ENCODE assay signal across 8 cellular contexts in genomic region chr13:20702530-20702929, GRCh38. TPM values are rescaled to one million over a fixed set of nuclear protein-coding genes. Genes with fewer than 3 reads are reported as not detected.
DNase-seq lines count a peak whose midpoint lies in the region; ATAC-seq and TF ChIP-seq lines count a peak whose summit lies in the region.

No MANE protein-coding gene starts in this region.

- no peaks in the 10 kb centered on the region for H3K36me3 Mint-ChIP-seq in T-helper 2 cell treated with Interferon-gamma antibody and Interleukin-4, amounts not matched to agents 5 μg/mL and 100 μg/mL, for 36 hours (ENCODE audit: low read depth)

- peaks cover 13% of the 10 kb centered on the region for H3K4me1 ChIP-seq in hepatocyte (ENCODE audit: insufficient read depth)
- peaks cover 0 to 19% (median 16%) of the 10 kb centered on the region in 5 donors for H3K4me1 ChIP-seq in subcutaneous abdominal adipose tissue (ENCODE audit: control insufficient read depth in 5 of 5, insufficient read depth in 5 of 5, low read length in 5 of 5)

- H3K9me3 ChIP-seq in hepatocyte (ENCODE audit: low read depth) (no peaks in the 10 kb centered on the region), subcutaneous abdominal adipose tissue (ENCODE audit: control insufficient read depth in 5 of 5, low read length in 5 of 5) (no peaks in the 10 kb centered on the region)

- no peak for DNase-seq in T-helper 2 cell treated with Interferon-gamma antibody and Interleukin-4, amounts not matched to agents 5 μg/mL and 100 μg/mL, for 36 hours (ENCODE audit: low spot score)
- DNase-seq in T-helper 2 cell (no peak), hepatocyte (ENCODE audit: low spot score) (peak; percentile 36), inferior parietal cortex (ENCODE audit: extremely low spot score) (no peak)
- no peak for DNase-seq in effector CD8-positive, alpha-beta T cell (lab: John Stamatoyannopoulos, UW)

- H3K9me3 Mint-ChIP-seq in T-helper 2 cell treated with Interferon-gamma antibody and Interleukin-4, amounts not matched to agents 5 μg/mL and 100 μg/mL, for 36 hours, result no peaks in the 10 kb centered on the region

- TF ChIP-seq CTCF in VCaP (conservative IDR thresholded peaks at IDR 0.05), result no peak
- TF ChIP-seq CTCF in hepatocyte (IDR thresholded peaks at IDR 0.05; ENCODE audit: poor library complexity), result no peak

- peak overlapping the region; percentile 88 for H3K4me3 Mint-ChIP-seq in T-helper 2 cell treated with Interferon-gamma antibody and Interleukin-4, amounts not matched to agents 5 μg/mL and 100 μg/mL, for 36 hours

- H4K20me1 ChIP-seq in hepatocyte (ENCODE audit: insufficient read depth, poor library complexity, severe bottlenecking), result no peaks in the 10 kb centered on the region

- H2AFZ ChIP-seq in hepatocyte, result peak overlapping the region; percentile 98

- H3K27ac ChIP-seq in VCaP, result peak overlapping the region; percentile 82
- peak overlapping the region; percentile 77 for H3K27ac ChIP-seq in hepatocyte
- no peak overlapping the region for H3K27ac ChIP-seq in subcutaneous abdominal adipose tissue (ENCODE audit: low read depth, low read length)

- peaks cover 54% of the 10 kb centered on the region for H3K27me3 Mint-ChIP-seq in T-helper 2 cell treated with Interferon-gamma antibody and Interleukin-4, amounts not matched to agents 5 μg/mL and 100 μg/mL, for 36 hours (ENCODE audit: low read depth)

- peaks cover 3% of the 10 kb centered on the region for H3K4me1 Mint-ChIP-seq in T-helper 2 cell treated with Interferon-gamma antibody and Interleukin-4, amounts not matched to agents 5 μg/mL and 100 μg/mL, for 36 hours (ENCODE audit: low read depth)

- no peak overlapping the region for H3K27ac Mint-ChIP-seq in T-helper 2 cell treated with Interferon-gamma antibody and Interleukin-4, amounts not matched to agents 5 μg/mL and 100 μg/mL, for 36 hours

- H3K27me3 ChIP-seq in hepatocyte (no peaks in the 10 kb centered on the region), subcutaneous abdominal adipose tissue (ENCODE audit: control insufficient read depth in 5 of 5, insufficient read depth in 4 of 5, low read length in 5 of 5) (peaks cover 0 to 9% (median 3%) of the 10 kb centered on the region in 5 donors)

- ATAC-seq in HG03442 (IDR thresholded peaks at IDR 0.05; ENCODE audit: unreplicated experiment), result no peak

- H3K4me3 ChIP-seq in hepatocyte, result peak overlapping the region; percentile 98
- peak overlapping the region; percentile 37 to 85 (median 75) for H3K4me3 ChIP-seq in subcutaneous abdominal adipose tissue (ENCODE audit: low read depth in 1 of 5, low read length in 5 of 5)

- peak overlapping the region; percentile 95 for H3K4me2 ChIP-seq in hepatocyte

- H3K36me3 ChIP-seq in hepatocyte (replicated peaks; ENCODE audit: insufficient read depth, low read depth), result no peaks in the 10 kb centered on the region
- no peaks in the 10 kb centered on the region for H3K36me3 ChIP-seq in subcutaneous abdominal adipose tissue (ENCODE audit: control insufficient read depth in 5 of 5, insufficient read depth in 5 of 5, low read length in 5 of 5)

- no peaks in the 10 kb centered on the region for H3K9me2 ChIP-seq in hepatocyte (replicated peaks; ENCODE audit: insufficient read depth)

- H3K79me2 ChIP-seq in hepatocyte, result no peaks in the 10 kb centered on the region

- 49% methylated on average over 9 of the region's 9 CpGs for WGBS in hepatocyte (ENCODE audit: low lambda C conversion rate, missing lambda C conversion rate)

- H3K9ac ChIP-seq in subcutaneous abdominal adipose tissue (ENCODE audit: low read length in 5 of 5), result peak overlapping the region in 4 of 5 donors; percentile 8 to 80 (median 60)

RNA-seq across cellular contexts. Expression of gene IL17D, which starts 1.0 kb away (rescaled TPM):
- 3.5 and 3.7 TPM in 2 replicates for total RNA-seq in hepatocyte
- 11.0 and 12.3 TPM in 2 replicates for polyA plus RNA-seq in hepatocyte
